Comparison of ENCODE assay signal across 1 cellular context in genomic region chr7:140605337-140605736, GRCh38.
TF ChIP-seq lines count a peak whose summit lies in the region.

No MANE protein-coding gene starts in this region.

TF ChIP-seq in HCT116, 20 proteins besides CTCF, POLR2A, EP300 and RAD21 (continued from another document):
- TF ChIP-seq REST (IDR thresholded peaks at IDR 0.05; ENCODE audit: low read depth) (no peak), EZH2 (IDR thresholded peaks at IDR 0.05) (no peak), CEBPB (IDR thresholded peaks at IDR 0.05; ENCODE audit: low read depth) (no peak), ATF3 (IDR thresholded peaks at IDR 0.05) (no peak), SIN3A (IDR thresholded peaks at IDR 0.05; ENCODE audit: low read depth) (no peak)
